ENCODE assay signal across 19 cellular contexts in the genomic region with DNA sequence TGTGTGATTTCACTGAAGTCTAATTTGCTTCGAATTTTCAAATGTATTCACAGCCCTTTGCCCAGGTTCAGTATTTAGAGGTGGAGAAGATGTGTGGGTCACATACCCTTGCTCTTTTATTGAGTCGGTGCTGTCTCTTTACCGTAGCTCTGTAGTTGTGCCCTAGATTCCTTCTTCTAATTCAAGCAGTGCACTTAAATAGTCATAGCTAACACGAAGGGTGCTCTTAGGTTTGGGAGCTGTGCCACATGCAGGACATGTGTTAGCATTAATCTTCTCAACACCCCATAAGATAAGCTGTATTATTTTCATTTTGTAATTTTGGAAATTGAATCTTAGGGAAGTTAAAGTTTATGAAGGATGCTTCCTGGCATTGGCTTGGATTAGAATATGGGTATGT.
"Had no signal": no experiment of that assay in that cellular context is flagged by ENCODE, and none has a peak within 500 bp of the region (broad histone marks: within the 10 kb centered on the region; RNA-seq: fewer than 3 reads in every experiment).

No MANE protein-coding gene starts in this region.

- H3K36me3 ChIP-seq: breast epithelium, esophagus squamous epithelium, gastroesophageal sphincter, ovary, prostate gland, stomach, tibial artery had no signal

- H3K4me3 ChIP-seq: breast epithelium, esophagus squamous epithelium, gastroesophageal sphincter, ovary, prostate gland, stomach, tibial artery had no signal

- H3K4me1 ChIP-seq: breast epithelium, prostate gland, tibial artery had no signal

- H3K27me3 ChIP-seq: breast epithelium, esophagus squamous epithelium, gastroesophageal sphincter, ovary, stomach, tibial artery had no signal

- H3K27ac ChIP-seq: breast epithelium, esophagus squamous epithelium, gastroesophageal sphincter, ovary, prostate gland, stomach, tibial artery had no signal

- ATAC-seq: activated CD8-positive, alpha-beta T cell treated with anti-CD3 and anti-CD28 coated beads for 36 hours; gastroesophageal sphincter; naive thymus-derived CD4-positive, alpha-beta T cell; stimulated activated naive B cell treated with anti-CD40 and anti-IgM and Interleukin-4, amounts not matched to agents 10 μg/mL and 1 μg/mL and 100 μg/mL, for 72 hours had no signal

- DNase-seq: activated B cell treated with CpG ODN at 0.5 μM for 24 hours; activated CD4-positive, alpha-beta T cell treated with anti-CD3 and anti-CD28 coated beads, Interleukin-2, amount 50 U/mL, for 1 hour; activated CD8-positive, alpha-beta T cell treated with anti-CD3 and anti-CD28 coated beads for 36 hours; activated T-cell treated with anti-CD3 and anti-CD28 coated beads, Interleukin-2, amount 50 U/mL, for 48 hours; esophagus squamous epithelium; kidney glomerular epithelial cell; midbrain; naive thymus-derived CD4-positive, alpha-beta T cell; ovary; retina; stimulated activated CD4-positive, alpha-beta T cell treated with anti-CD3 and anti-CD28 coated beads, Interleukin-15, amount 100 ng/mL, for 24 hours; stimulated activated CD4-positive, alpha-beta T cell treated with anti-CD3 and anti-CD28 coated beads, Interleukin-2, amount 100 ng/mL, for 24 hours; stimulated activated naive B cell treated with anti-CD40 and anti-IgM and Interleukin-4, amounts not matched to agents 10 μg/mL and 1 μg/mL and 100 μg/mL, for 72 hours; stomach; T-helper 1 cell; tibial artery had no signal

- H3K9me3 ChIP-seq: breast epithelium, esophagus squamous epithelium, gastroesophageal sphincter, ovary, prostate gland, stomach, tibial artery had no signal
